In the genomic region with DNA sequence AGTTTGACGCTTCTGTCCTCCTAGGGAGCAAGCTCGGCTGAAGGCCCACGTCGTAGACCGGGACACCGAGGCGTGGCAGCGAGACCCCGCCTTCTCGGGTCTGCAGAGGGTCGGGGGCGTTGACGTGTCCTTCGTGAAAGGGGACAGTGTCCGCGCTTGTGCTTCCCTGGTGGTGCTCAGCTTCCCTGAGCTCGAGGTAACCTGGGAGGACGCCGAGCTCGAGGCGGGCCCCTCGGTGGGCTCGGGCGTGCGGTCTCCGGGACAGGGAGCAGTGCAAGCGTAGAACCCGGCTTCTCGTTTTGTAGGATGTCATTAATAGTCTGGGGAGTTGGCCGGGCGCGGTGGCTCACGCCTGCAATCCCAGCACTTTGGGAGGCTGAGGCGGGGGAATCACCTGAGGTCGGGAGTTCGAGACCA, we compare ENCODE assay signal across 8 cellular contexts. TPM values are rescaled to one million over a fixed set of nuclear protein-coding genes. Genes with fewer than 3 reads are reported as not detected.
A peak's percentile ranks its signal among the peaks of the same experiment; 100 is the strongest.
DNase-seq lines count a peak whose midpoint lies in the region; ATAC-seq and TF ChIP-seq lines count a peak whose summit lies in the region.

No MANE protein-coding gene starts in this region.

- peak overlapping the region; percentile 82 to 90 (median 86) for H3K4me3 Mint-ChIP-seq in CD4-positive, alpha-beta memory T cell
- H3K4me3 Mint-ChIP-seq in IgD-negative memory B cell: peak overlapping the region; percentile 87 to 94 (median 91)
- H3K4me3 Mint-ChIP-seq in nephron: peak overlapping the region; percentile 86 to 95 (median 90)

- H3K9me3 Mint-ChIP-seq in CD4-positive, alpha-beta memory T cell: peaks cover 0 to 3% (median 0%) of the 10 kb centered on the region in 8 donors
- H3K9me3 Mint-ChIP-seq in IgD-negative memory B cell: no peaks in the 10 kb centered on the region
- no peaks in the 10 kb centered on the region for H3K9me3 Mint-ChIP-seq in nephron

- H3K27me3 Mint-ChIP-seq in CD4-positive, alpha-beta memory T cell: peaks cover 11 to 14% of the 10 kb centered on the region in 2 donors
- H3K27me3 Mint-ChIP-seq in IgD-negative memory B cell (peaks cover 13% of the 10 kb centered on the region), nephron (ENCODE audit: low read depth) (peaks cover 12% of the 10 kb centered on the region)

- DNase-seq in CD4-positive, alpha-beta memory T cell: no peak
- no peak for DNase-seq in dorsolateral prefrontal cortex
- no peak for DNase-seq in cortex of kidney (lab: John Stamatoyannopoulos, UW)
- DNase-seq in midbrain (lab: John Stamatoyannopoulos, UW): no peak
- DNase-seq in GM10266 (ENCODE audit: extremely low spot score): no peak

- peaks cover 13 to 52% (median 25%) of the 10 kb centered on the region in 4 donors for H3K4me1 Mint-ChIP-seq in CD4-positive, alpha-beta memory T cell
- H3K4me1 Mint-ChIP-seq in IgD-negative memory B cell: peaks cover 10 to 17% (median 15%) of the 10 kb centered on the region in 3 donors
- H3K4me1 Mint-ChIP-seq in nephron: peaks cover 37% of the 10 kb centered on the region

- intact Hi-C loops in CD4-positive, alpha-beta memory T cell (cut with micrococcal nuclease): loop anchor here (1.0 kb wide), 2 partner anchors 39 to 620 kb away; a partner anchor contains a TSS
- intact Hi-C loops in dorsolateral prefrontal cortex (cut with DNase I): loop anchor here in 1 of 2 donors (1.0 to 10.0 kb wide), 2 partner anchors 39 to 621 kb away; a partner anchor contains a TSS

- CTCF ChIA-PET in CD4-positive, alpha-beta memory T cell (lab: Charles Lee; ENCODE audit: partially characterized antibody): interaction anchor here (1.9 kb wide), 1 partner anchor 11 kb away, joined by 6 read pairs; no protein-coding TSS in a partner anchor

- POLR2A ChIA-PET in CD4-positive, alpha-beta memory T cell (lab: Charles Lee; ENCODE audit: partially characterized antibody): interaction anchor here (0.9 to 2.9 kb wide), 4 partner anchors 39 to 314 kb away, joined by 3 to 22 read pairs (median 3); a partner anchor contains a TSS

- H3K36me3 ChIP-seq in CD4-positive, alpha-beta memory T cell (ENCODE audit: insufficient read depth, low read length): no peaks in the 10 kb centered on the region

- ATAC-seq in HG02852 (IDR thresholded peaks at IDR 0.05; ENCODE audit: unreplicated experiment): no peak

- H3K9me3 ChIP-seq in CD4-positive, alpha-beta memory T cell (ENCODE audit: control insufficient read depth in 1 of 2, low read length in 2 of 2): no peaks in the 10 kb centered on the region

- H3K4me1 ChIP-seq in CD4-positive, alpha-beta memory T cell (ENCODE audit: insufficient read depth, low read length): peaks cover 26% of the 10 kb centered on the region

- peaks cover 7% of the 10 kb centered on the region for H3K27me3 ChIP-seq in CD4-positive, alpha-beta memory T cell (ENCODE audit: insufficient read depth, low read length)
- no peaks in the 10 kb centered on the region for H3K27me3 ChIP-seq in dorsolateral prefrontal cortex

- H3K27ac Mint-ChIP-seq in CD4-positive, alpha-beta memory T cell: peak overlapping the region; percentile 90 to 96 (median 94)
- H3K27ac Mint-ChIP-seq in IgD-negative memory B cell (peak overlapping the region; percentile 90 to 96 (median 95)), nephron (peak overlapping the region; percentile 83 to 97 (median 96))

- H3K4me3 ChIP-seq in CD4-positive, alpha-beta memory T cell (ENCODE audit: low read length in 2 of 2): peak overlapping the region; percentile 81 to 97
- H3K4me3 ChIP-seq in dorsolateral prefrontal cortex: peak overlapping the region; percentile 70 to 100 (median 92)

- H3K36me3 Mint-ChIP-seq in CD4-positive, alpha-beta memory T cell: peaks cover 6 to 16% of the 10 kb centered on the region in 2 donors
- H3K36me3 Mint-ChIP-seq in IgD-negative memory B cell: peaks cover 4% of the 10 kb centered on the region
- peaks cover 21% of the 10 kb centered on the region for H3K36me3 Mint-ChIP-seq in nephron (ENCODE audit: low read depth)

- no peak for TF ChIP-seq CTCF in dorsolateral prefrontal cortex (IDR thresholded peaks at IDR 0.05 in 54 of 56, conservative IDR thresholded peaks at IDR 0.05 in 2 of 56; ENCODE audit: low read depth in 1 of 56, partially characterized antibody in 56 of 56)
- TF ChIP-seq CTCF in nephron (IDR thresholded peaks at IDR 0.05; ENCODE audit: unreplicated experiment in 3 of 3): no peak
- TF ChIP-seq CTCF in GM10266 (IDR thresholded peaks at IDR 0.05; ENCODE audit: control insufficient read depth, insufficient read depth, low read depth, missing control alignments): no peak

- peak overlapping the region; percentile 73 for H3K27ac ChIP-seq in CD4-positive, alpha-beta memory T cell (ENCODE audit: low read depth, low read length)
- peak overlapping the region in 58 of 59 donors; percentile 84 to 100 (median 96) for H3K27ac ChIP-seq in dorsolateral prefrontal cortex

RNA-seq across cellular contexts. Expression of a gene that starts 0.7 kb away (rescaled TPM):
- 10 to 100 TPM; 20.1 to 25.5 TPM for total RNA-seq in CD4-positive, alpha-beta memory T cell
- 10 to 100 TPM; 10.1 to 15.5 TPM for polyA plus RNA-seq in CD4-positive, alpha-beta memory T cell
- polyA plus RNA-seq in IgD-negative memory B cell: 11.6 TPM
- total RNA-seq in dorsolateral prefrontal cortex: 10 to 100 TPM; 21.4 to 61.2 (median 36.5) TPM
